12 cellular contexts compared by ENCODE assay signal in genomic region chr9:89185980-89186379, GRCh38. TPM values are rescaled to one million over a fixed set of nuclear protein-coding genes. Genes with fewer than 3 reads are reported as not detected.
A peak's percentile ranks its signal among the peaks of the same experiment; 100 is the strongest.
DNase-seq lines count a peak whose midpoint lies in the region; ATAC-seq and TF ChIP-seq lines count a peak whose summit lies in the region.
"Had no signal": no experiment of that assay in that cellular context is flagged by ENCODE, and none has a peak within 500 bp of the region (broad histone marks: within the 10 kb centered on the region; RNA-seq: fewer than 3 reads in every experiment).

No MANE protein-coding gene starts in this region.

- TF ChIP-seq RAD21 in Ishikawa (IDR thresholded peaks at IDR 0.05; ENCODE audit: low read depth), result 0 out of 2 replicates have a peak, but pooled peaks have one; percentile 5

- no peaks in the 10 kb centered on the region for H3K27me3 ChIP-seq in aorta (ENCODE audit: control insufficient read depth in 1 of 2, insufficient read depth in 2 of 2, low read length in 1 of 2)

- H3K4me1 ChIP-seq in aorta (ENCODE audit: control insufficient read depth in 1 of 2, insufficient read depth in 2 of 2, low read length in 2 of 2), result no peaks in the 10 kb centered on the region

- no peak overlapping the region for H3K27ac ChIP-seq in aorta (ENCODE audit: low read depth in 1 of 2, low read length in 2 of 2)
- H3K27ac ChIP-seq: C4-2B had no signal

- ATAC-seq in GM18909 (IDR thresholded peaks at IDR 0.05; ENCODE audit: poor library complexity, unreplicated experiment), result no peak
- no peak for ATAC-seq in aorta (ENCODE audit: low FRiP score)
- ATAC-seq: Panc1; stimulated activated naive CD8-positive, alpha-beta T cell treated with anti-CD3 and anti-CD28 coated beads, Interleukin-15, amount 100 ng/mL, for 72 hours had no signal

- H3K9me3 ChIP-seq in aorta (ENCODE audit: control insufficient read depth, low read length), result no peaks in the 10 kb centered on the region

- WGBS in aorta, 2 donors, result 50 to 55% methylated on average over 5 of the region's 5 CpGs

- DNase-seq in Caki2 (ENCODE audit: low read depth) (peak; percentile 19), UCSD-AML1 (lab: John Stamatoyannopoulos, UW; ENCODE audit: unreplicated experiment) (peak; percentile 13), iPS-NIHi7 (ENCODE audit: extremely low spot score) (peak; percentile 78), NCI-H146 (lab: John Stamatoyannopoulos, UW) (no peak), aorta (no peak)
- DNase-seq in stimulated activated CD4-positive, alpha-beta T cell treated with anti-CD3 and anti-CD28 coated beads, Interleukin-1b, Interleukin-23, amount 100 ng/mL, for 48 hours, result no peak
- DNase-seq: activated CD8-positive, alpha-beta memory T cell treated with anti-CD3 and anti-CD28 coated beads, Interleukin-2, amount 50 U/mL, for 48 hours; stimulated activated naive CD8-positive, alpha-beta T cell treated with anti-CD3 and anti-CD28 coated beads, Interleukin-15, amount 100 ng/mL, for 72 hours had no signal

- in situ Hi-C loops in Caki2 (cut with HindIII; ENCODE audit: low pct_unique_long_range_greater_than_20kb, low sequenced_read_pairs), result no loop called here

- no peaks in the 10 kb centered on the region for H3K36me3 ChIP-seq in aorta (ENCODE audit: control insufficient read depth in 1 of 2, insufficient read depth in 2 of 2, low read length in 1 of 2)

- no peak for TF ChIP-seq EP300 in Ishikawa (IDR thresholded peaks at IDR 0.05; ENCODE audit: borderline replicate concordance)

- intact Hi-C loops in aorta (cut with DNase I), result no loop called here

- no peak overlapping the region for H3K4me3 ChIP-seq in aorta (ENCODE audit: low read length in 2 of 2)

TF ChIP-seq in Ishikawa, 13 proteins besides CTCF, POLR2A, EP300 and RAD21:
- peak; percentile 93 for TF ChIP-seq REST (IDR thresholded peaks at IDR 0.05; ENCODE audit: low read depth)
- no peak for TF ChIP-seq YY1 (IDR thresholded peaks at IDR 0.05; ENCODE audit: low read depth)

RNA-seq across cellular contexts. Expression of gene SHC3, which starts 7.4 kb away (rescaled TPM):
- total RNA-seq in Caki2 (2014; rRNA removed; shearing (Covaris generic); ENCODE audit: low replicate concordance), result 0.09 and 1.0 TPM in 2 replicates
- 1 to 10 TPM; 1.1 to 6.9 TPM for total RNA-seq in aorta
- under 1 TPM in 1 of 2 donors, not detected in 1; 0.10 TPM for polyA plus RNA-seq in aorta

Comparison
In these comparisons a context has a peak if more than half of its experiments do, and no peak if none do; other contexts are left out.
1. DNase-seq: peak in Caki2 (single experiment), UCSD-AML1 (single experiment) and iPS-NIHi7 (single experiment); none in NCI-H146 (single experiment), aorta (0 of 2) and stimulated activated CD4-positive, alpha-beta T cell treated with anti-CD3 and anti-CD28 coated beads, Interleukin-1b, Interleukin-23, amount 100 ng/mL, for 48 hours (single experiment).